In the genomic region with DNA sequence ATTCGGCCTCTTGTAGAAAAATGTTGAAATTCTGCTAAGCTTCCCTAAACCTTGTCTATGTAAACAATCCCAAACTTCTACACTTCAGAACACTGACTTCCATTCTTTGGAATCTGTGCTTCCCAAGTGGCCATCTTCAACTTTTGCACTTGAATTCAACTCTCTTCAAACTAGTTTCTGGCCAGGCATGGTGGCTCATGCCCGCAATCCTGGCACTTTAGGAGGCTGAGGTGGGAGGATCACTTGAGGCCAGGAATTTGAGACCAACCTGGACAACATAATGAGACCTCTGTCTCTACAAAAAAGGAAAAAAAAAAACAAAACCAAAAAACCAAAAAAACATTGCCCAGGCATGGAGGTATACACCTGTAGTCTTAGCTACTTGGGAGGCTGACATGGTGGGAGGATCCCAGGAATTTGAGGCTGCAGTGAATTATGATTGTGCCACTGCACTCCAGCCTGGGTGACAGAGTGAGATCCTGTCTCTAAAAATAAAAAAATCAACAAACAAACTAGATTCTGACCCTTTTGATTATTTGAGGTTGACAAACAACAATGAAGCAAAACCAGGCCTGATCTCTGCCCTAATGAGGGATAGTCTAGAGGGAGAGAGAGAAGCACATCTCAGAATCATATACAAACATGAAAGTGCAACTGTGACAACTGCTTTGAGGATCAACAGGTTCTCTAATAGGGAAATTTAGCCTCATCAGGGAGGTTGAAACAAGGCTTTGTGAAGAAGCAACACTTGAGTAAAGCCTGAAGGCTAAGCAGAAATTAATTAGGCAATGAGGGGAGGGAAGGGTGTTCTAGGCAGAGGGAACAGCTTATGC, we compare ENCODE assay signal across 1 cellular context.
A peak's percentile ranks its signal among the peaks of the same experiment; 100 is the strongest.
TF ChIP-seq lines count a peak whose summit lies in the region.

No MANE protein-coding gene starts in this region.

TF ChIP-seq in SK-N-SH, 30 proteins besides CTCF, POLR2A, EP300 and RAD21:
- TF ChIP-seq TEAD4 (IDR thresholded peaks at IDR 0.05; ENCODE audit: borderline replicate concordance, insufficient read depth) = 0 out of 2 replicates have a peak, but pooled peaks have one; percentile 13
- TF ChIP-seq, protein P1, sequence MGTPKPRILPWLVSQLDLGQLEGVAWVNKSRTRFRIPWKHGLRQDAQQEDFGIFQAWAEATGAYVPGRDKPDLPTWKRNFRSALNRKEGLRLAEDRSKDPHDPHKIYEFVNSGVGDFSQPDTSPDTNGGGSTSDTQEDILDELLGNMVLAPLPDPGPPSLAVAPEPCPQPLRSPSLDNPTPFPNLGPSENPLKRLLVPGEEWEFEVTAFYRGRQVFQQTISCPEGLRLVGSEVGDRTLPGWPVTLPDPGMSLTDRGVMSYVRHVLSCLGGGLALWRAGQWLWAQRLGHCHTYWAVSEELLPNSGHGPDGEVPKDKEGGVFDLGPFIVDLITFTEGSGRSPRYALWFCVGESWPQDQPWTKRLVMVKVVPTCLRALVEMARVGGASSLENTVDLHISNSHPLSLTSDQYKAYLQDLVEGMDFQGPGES (IDR thresholded peaks at IDR 0.05; ENCODE audit: low read depth, low read length) = no peak
TF ChIP-seq in SK-N-SH: peak in this region for 1.
